In the genomic region with DNA sequence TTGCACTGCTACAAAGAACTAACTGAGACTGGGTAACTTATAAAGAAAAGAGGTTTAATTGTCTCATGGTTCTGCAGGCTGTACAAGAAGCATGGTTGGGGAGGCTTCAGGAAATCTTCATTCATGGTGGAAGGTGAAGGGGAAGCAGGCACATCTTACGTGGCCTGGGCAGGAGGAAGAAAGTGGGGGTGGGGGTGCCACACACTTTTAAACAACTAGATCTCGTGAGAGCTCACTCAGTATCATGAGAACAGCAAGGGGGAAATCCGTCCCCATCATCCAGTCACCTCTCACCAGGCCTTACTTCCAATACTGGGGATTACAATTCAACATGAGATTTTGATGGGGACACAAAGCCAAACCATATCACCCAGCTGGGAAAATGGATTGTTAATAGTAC, we compare ENCODE assay signal across 25 cellular contexts.
"Had no signal": no experiment of that assay in that cellular context is flagged by ENCODE, and none has a peak within 500 bp of the region (broad histone marks: within the 10 kb centered on the region; RNA-seq: fewer than 3 reads in every experiment).

No MANE protein-coding gene starts in this region.

- H3K36me3 ChIP-seq: adrenal gland, breast epithelium, MG63 had no signal

- H3K9me3 ChIP-seq: adrenal gland, body of pancreas, breast epithelium, MG63 had no signal

- ATAC-seq: activated CD8-positive, alpha-beta T cell treated with anti-CD3 and anti-CD28 coated beads for 36 hours; activated T-cell treated with anti-CD3 and anti-CD28 coated beads, Interleukin-2, amount 50 U/mL, for 72 hours; body of pancreas; Right ventricle myocardium inferior; SK-N-SH treated with all-trans-retinoic acid at 6 μM for 48 hours had no signal

- H3K27me3 ChIP-seq: adrenal gland, body of pancreas, breast epithelium, MG63 had no signal

- H3K27ac Mint-ChIP-seq: activated CD4-positive, alpha-beta T cell treated with anti-CD3 and anti-CD28 coated beads, Interleukin-2, amount 10 ng/mL, durations not matched to agents 24 days and 14 days; activated CD8-positive, alpha-beta T cell treated with anti-CD3 and anti-CD28 coated beads for 36 hours; activated naive CD4-positive, alpha-beta T cell treated with anti-CD3 and anti-CD28 coated beads, Interleukin-2, amount 50 U/mL, for 24 hours; activated T-cell treated with anti-CD3 and anti-CD28 coated beads, Interleukin-2, amount 50 U/mL, for 72 hours; activated T-helper 2 cell treated with anti-CD3 and anti-CD28 coated beads, Interferon-gamma antibody, Interleukin-2, Interleukin-4, amounts not matched to agents 10 μg/mL and 5 μg/mL and 100 μg/mL, durations not matched to agents 14 hours and 24 hours and 36 hours had no signal

- H3K27me3 Mint-ChIP-seq: activated CD4-positive, alpha-beta T cell treated with anti-CD3 and anti-CD28 coated beads, Interleukin-2, amount 10 ng/mL, durations not matched to agents 24 days and 14 days; activated CD8-positive, alpha-beta T cell treated with anti-CD3 and anti-CD28 coated beads for 36 hours; activated naive CD4-positive, alpha-beta T cell treated with anti-CD3 and anti-CD28 coated beads, Interleukin-2, amount 50 U/mL, for 24 hours had no signal

- H3K4me1 ChIP-seq: adrenal gland, body of pancreas, breast epithelium had no signal

- H3K4me2 ChIP-seq: PC-9 had no signal

- H3K4me1 Mint-ChIP-seq: activated CD4-positive, alpha-beta T cell treated with anti-CD3 and anti-CD28 coated beads, Interleukin-2, amount 10 ng/mL, durations not matched to agents 24 days and 14 days; activated naive CD4-positive, alpha-beta T cell treated with anti-CD3 and anti-CD28 coated beads, Interleukin-2, amount 50 U/mL, for 24 hours had no signal

- DNase-seq: activated CD4-positive, alpha-beta T cell treated with anti-CD3 and anti-CD28 coated beads, Interleukin-2, amount 10 ng/mL, durations not matched to agents 24 days and 14 days; activated CD4-positive, alpha-beta T cell treated with anti-CD3 and anti-CD28 coated beads, Interleukin-2, amount 50 U/mL, for 4 hours; activated CD8-positive, alpha-beta T cell treated with anti-CD3 and anti-CD28 coated beads for 36 hours; activated gamma-delta T cell; activated naive CD4-positive, alpha-beta T cell treated with Interleukin-2 at 50 U/mL for 16 hours; activated T-cell treated with anti-CD3 and anti-CD28 coated beads, Interleukin-2, amount 50 U/mL, for 1 hour; activated T-cell treated with anti-CD3 and anti-CD28 coated beads, Interleukin-2, amount 50 U/mL, for 72 hours; adrenal gland; body of pancreas; MG63; NCI-H1048; NCI-H524 treated with DMSO at 0.1 percent for 48 hours; PC-9; SIG-M5; SW 1271; T-helper 1 cell; T-helper 2 cell; T-helper 9 cell had no signal

- H3K4me3 ChIP-seq: adrenal gland, body of pancreas, breast epithelium, MG63, PC-9 had no signal

- H3K36me3 Mint-ChIP-seq: activated naive CD4-positive, alpha-beta T cell treated with anti-CD3 and anti-CD28 coated beads, Interleukin-2, amount 50 U/mL, for 24 hours had no signal

- H3K9me3 Mint-ChIP-seq: activated CD4-positive, alpha-beta T cell treated with anti-CD3 and anti-CD28 coated beads, Interleukin-2, amount 10 ng/mL, durations not matched to agents 24 days and 14 days; activated CD8-positive, alpha-beta T cell treated with anti-CD3 and anti-CD28 coated beads for 36 hours; activated naive CD4-positive, alpha-beta T cell treated with anti-CD3 and anti-CD28 coated beads, Interleukin-2, amount 50 U/mL, for 24 hours; activated T-cell treated with anti-CD3 and anti-CD28 coated beads, Interleukin-2, amount 50 U/mL, for 72 hours; activated T-helper 2 cell treated with anti-CD3 and anti-CD28 coated beads, Interferon-gamma antibody, Interleukin-2, Interleukin-4, amounts not matched to agents 10 μg/mL and 5 μg/mL and 100 μg/mL, durations not matched to agents 14 hours and 24 hours and 36 hours had no signal

- H3K27ac ChIP-seq: adrenal gland, body of pancreas, breast epithelium, PC-9, RWPE1, VCaP had no signal

- H3K4me3 Mint-ChIP-seq: activated CD4-positive, alpha-beta T cell treated with anti-CD3 and anti-CD28 coated beads, Interleukin-2, amount 10 ng/mL, durations not matched to agents 24 days and 14 days; activated CD8-positive, alpha-beta T cell treated with anti-CD3 and anti-CD28 coated beads for 36 hours; activated naive CD4-positive, alpha-beta T cell treated with anti-CD3 and anti-CD28 coated beads, Interleukin-2, amount 50 U/mL, for 24 hours; activated T-cell treated with anti-CD3 and anti-CD28 coated beads, Interleukin-2, amount 50 U/mL, for 72 hours had no signal

- H2AFZ ChIP-seq: PC-9 had no signal
